Comparison of ENCODE assay signal across 10 cellular contexts in the genomic region with DNA sequence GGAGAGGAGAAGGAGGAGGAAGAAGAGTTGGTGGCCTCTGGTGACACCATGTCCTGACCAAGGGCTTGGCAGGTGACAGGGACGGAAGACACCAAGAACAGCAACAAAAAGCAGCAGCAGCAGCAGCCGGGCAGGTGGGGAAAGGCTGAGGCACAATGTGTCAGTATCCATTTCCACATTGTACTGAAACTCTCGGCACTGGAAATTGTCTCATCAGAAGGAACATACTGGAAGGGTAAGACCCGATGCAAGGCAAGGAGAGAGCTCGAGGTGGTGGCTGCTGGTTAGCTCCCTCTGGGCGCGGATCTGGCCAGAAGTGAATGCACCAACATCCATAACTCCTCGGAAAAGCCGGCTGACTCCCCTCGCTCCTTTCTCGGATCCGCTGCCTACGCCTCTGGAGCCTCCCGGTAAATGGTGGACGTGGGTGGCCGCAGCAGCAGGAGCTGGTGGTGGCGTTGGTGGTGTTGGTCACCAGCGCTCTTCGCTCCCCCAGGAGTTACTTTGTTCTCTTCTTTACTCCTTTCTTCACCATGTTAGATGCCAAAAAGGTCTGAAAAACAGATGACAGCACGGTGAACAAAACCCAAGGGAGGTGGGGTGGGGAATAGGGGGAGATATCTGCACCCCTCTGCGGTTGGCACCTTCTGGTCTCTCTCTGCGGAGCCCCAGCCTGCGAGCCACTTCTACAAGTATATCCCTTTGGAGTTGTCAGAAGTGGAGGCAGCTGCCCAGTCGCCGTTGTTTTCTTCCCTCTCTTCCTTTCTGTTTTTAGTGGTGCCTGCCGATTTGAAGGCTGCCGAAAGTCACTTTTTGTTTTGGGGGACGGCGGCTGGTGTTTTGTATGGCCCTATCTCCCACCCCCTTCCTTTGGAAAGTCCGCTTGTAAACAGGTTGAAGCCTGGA. TPM values are rescaled to one million over a fixed set of nuclear protein-coding genes. Genes with fewer than 3 reads are reported as not detected.
DNase-seq lines count a peak whose midpoint lies in the region; ATAC-seq and TF ChIP-seq lines count a peak whose summit lies in the region.
"Had no signal": no experiment of that assay in that cellular context is flagged by ENCODE, and none has a peak within 500 bp of the region (broad histone marks: within the 10 kb centered on the region; RNA-seq: fewer than 3 reads in every experiment).

No MANE protein-coding gene starts in this region.

- H3K27ac ChIP-seq in GM23338 (ENCODE audit: low read depth) (no peak overlapping the region), WERI-Rb-1 (no peak overlapping the region)

- no peak for TF ChIP-seq CTCF in GM23338 (conservative IDR thresholded peaks at IDR 0.05; ENCODE audit: low read depth in 2 of 2)
- no peak for TF ChIP-seq CTCF in WERI-Rb-1 (IDR thresholded peaks at IDR 0.05; ENCODE audit: low read depth, low read length)

- peaks cover 24% of the 10 kb centered on the region for H3K4me1 Mint-ChIP-seq in GM23338

- peak overlapping the region; percentile 75 for H3K4me3 ChIP-seq in GM23338
- peak overlapping the region; percentile 11 for H3K4me3 ChIP-seq in WERI-Rb-1 (ENCODE audit: low read depth, low read length)
- peak overlapping the region; percentile 57 for H3K4me3 ChIP-seq in iPS-11a (ENCODE audit: low read depth, low read length)
- H3K4me3 ChIP-seq in skeletal muscle cell (ENCODE audit: low read depth, low read length), result peak overlapping the region; percentile 45

- H3K9me3 Mint-ChIP-seq in GM23338, result peaks cover 2% of the 10 kb centered on the region; the same call in 2 of the 3 replicates

- peak overlapping the region; percentile 99 for H2AFZ ChIP-seq in GM23338

- H3K27ac Mint-ChIP-seq in GM23338, result no peak overlapping the region

- peak; percentile 45 for DNase-seq in GM23338 (ENCODE audit: low spot score)
- no peak for DNase-seq in WERI-Rb-1
- no peak for DNase-seq in skeletal muscle cell (ENCODE audit: low read depth)
- DNase-seq in GM19240 (ENCODE audit: insufficient read length, low spot score), result no peak
- no peak for DNase-seq in NCI-H2029 treated with DMSO at 0.1 percent for 48 hours (lab: John Stamatoyannopoulos, UW)
- no peak for DNase-seq in NCI-H774 (lab: John Stamatoyannopoulos, UW)

- H3K4me3 Mint-ChIP-seq in GM23338, result peak overlapping the region; percentile 83
- H3K4me3 Mint-ChIP-seq: central memory CD8-positive, alpha-beta T cell had no signal

- H3K27me3 ChIP-seq in GM23338 (ENCODE audit: insufficient read depth), result peaks cover 65% of the 10 kb centered on the region
- peaks cover 85% of the 10 kb centered on the region for H3K27me3 ChIP-seq in WERI-Rb-1 (ENCODE audit: insufficient read depth, low read depth, severe bottlenecking)

- peaks cover 5% of the 10 kb centered on the region for H3F3A ChIP-seq in GM23338 (replicated peaks; ENCODE audit: low read depth)

- peak; percentile 38 for ATAC-seq in GM23338
- ATAC-seq in GM21515 (IDR thresholded peaks at IDR 0.05; ENCODE audit: unreplicated experiment), result no peak

- H3K4me1 ChIP-seq in GM23338 (ENCODE audit: insufficient read depth), result peaks cover 30% of the 10 kb centered on the region

- H3K79me2 ChIP-seq in GM23338 (replicated peaks; ENCODE audit: insufficient read depth), result no peaks in the 10 kb centered on the region

- H3K9me3 ChIP-seq in WERI-Rb-1 (ENCODE audit: severe bottlenecking), result no peaks in the 10 kb centered on the region

- peak overlapping the region; percentile 91 for H3K4me2 ChIP-seq in GM23338

- H4K20me1 ChIP-seq in GM23338 (replicated peaks; ENCODE audit: insufficient read depth), result no peaks in the 10 kb centered on the region

- H3K36me3 ChIP-seq in GM23338 (ENCODE audit: insufficient read depth) (no peaks in the 10 kb centered on the region), WERI-Rb-1 (no peaks in the 10 kb centered on the region)

- H3K36me3 Mint-ChIP-seq in GM23338 (ENCODE audit: low read depth), result no peaks in the 10 kb centered on the region

- H3K9me2 ChIP-seq in GM23338 (ENCODE audit: insufficient read depth), result no peaks in the 10 kb centered on the region

- peaks cover 39% of the 10 kb centered on the region for H3K27me3 Mint-ChIP-seq in GM23338 (ENCODE audit: insufficient read depth, low read depth, poor library complexity)

TF ChIP-seq in GM23338, 12 proteins besides CTCF, POLR2A, EP300 and RAD21 (continues in another document):
- no peak for TF ChIP-seq ZNF331 (CRISPR knock-in tag; IDR thresholded peaks at IDR 0.05; ENCODE audit: low read depth)
- TF ChIP-seq EZH2phosphoT487 (IDR thresholded peaks at IDR 0.05; ENCODE audit: unreplicated experiment), result no peak
- TF ChIP-seq, protein P1, sequence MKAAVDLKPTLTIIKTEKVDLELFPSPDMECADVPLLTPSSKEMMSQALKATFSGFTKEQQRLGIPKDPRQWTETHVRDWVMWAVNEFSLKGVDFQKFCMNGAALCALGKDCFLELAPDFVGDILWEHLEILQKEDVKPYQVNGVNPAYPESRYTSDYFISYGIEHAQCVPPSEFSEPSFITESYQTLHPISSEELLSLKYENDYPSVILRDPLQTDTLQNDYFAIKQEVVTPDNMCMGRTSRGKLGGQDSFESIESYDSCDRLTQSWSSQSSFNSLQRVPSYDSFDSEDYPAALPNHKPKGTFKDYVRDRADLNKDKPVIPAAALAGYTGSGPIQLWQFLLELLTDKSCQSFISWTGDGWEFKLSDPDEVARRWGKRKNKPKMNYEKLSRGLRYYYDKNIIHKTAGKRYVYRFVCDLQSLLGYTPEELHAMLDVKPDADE (IDR thresholded peaks at IDR 0.05), result no peak
- no peak for TF ChIP-seq POLR2AphosphoS5 (IDR thresholded peaks at IDR 0.05; ENCODE audit: low read depth)
- no peak for TF ChIP-seq ZNF114 (CRISPR knock-in tag; IDR thresholded peaks at IDR 0.05)
- TF ChIP-seq EZH2 (IDR thresholded peaks at IDR 0.05; ENCODE audit: low read depth, unreplicated experiment), result no peak
- TF ChIP-seq, protein P2, sequence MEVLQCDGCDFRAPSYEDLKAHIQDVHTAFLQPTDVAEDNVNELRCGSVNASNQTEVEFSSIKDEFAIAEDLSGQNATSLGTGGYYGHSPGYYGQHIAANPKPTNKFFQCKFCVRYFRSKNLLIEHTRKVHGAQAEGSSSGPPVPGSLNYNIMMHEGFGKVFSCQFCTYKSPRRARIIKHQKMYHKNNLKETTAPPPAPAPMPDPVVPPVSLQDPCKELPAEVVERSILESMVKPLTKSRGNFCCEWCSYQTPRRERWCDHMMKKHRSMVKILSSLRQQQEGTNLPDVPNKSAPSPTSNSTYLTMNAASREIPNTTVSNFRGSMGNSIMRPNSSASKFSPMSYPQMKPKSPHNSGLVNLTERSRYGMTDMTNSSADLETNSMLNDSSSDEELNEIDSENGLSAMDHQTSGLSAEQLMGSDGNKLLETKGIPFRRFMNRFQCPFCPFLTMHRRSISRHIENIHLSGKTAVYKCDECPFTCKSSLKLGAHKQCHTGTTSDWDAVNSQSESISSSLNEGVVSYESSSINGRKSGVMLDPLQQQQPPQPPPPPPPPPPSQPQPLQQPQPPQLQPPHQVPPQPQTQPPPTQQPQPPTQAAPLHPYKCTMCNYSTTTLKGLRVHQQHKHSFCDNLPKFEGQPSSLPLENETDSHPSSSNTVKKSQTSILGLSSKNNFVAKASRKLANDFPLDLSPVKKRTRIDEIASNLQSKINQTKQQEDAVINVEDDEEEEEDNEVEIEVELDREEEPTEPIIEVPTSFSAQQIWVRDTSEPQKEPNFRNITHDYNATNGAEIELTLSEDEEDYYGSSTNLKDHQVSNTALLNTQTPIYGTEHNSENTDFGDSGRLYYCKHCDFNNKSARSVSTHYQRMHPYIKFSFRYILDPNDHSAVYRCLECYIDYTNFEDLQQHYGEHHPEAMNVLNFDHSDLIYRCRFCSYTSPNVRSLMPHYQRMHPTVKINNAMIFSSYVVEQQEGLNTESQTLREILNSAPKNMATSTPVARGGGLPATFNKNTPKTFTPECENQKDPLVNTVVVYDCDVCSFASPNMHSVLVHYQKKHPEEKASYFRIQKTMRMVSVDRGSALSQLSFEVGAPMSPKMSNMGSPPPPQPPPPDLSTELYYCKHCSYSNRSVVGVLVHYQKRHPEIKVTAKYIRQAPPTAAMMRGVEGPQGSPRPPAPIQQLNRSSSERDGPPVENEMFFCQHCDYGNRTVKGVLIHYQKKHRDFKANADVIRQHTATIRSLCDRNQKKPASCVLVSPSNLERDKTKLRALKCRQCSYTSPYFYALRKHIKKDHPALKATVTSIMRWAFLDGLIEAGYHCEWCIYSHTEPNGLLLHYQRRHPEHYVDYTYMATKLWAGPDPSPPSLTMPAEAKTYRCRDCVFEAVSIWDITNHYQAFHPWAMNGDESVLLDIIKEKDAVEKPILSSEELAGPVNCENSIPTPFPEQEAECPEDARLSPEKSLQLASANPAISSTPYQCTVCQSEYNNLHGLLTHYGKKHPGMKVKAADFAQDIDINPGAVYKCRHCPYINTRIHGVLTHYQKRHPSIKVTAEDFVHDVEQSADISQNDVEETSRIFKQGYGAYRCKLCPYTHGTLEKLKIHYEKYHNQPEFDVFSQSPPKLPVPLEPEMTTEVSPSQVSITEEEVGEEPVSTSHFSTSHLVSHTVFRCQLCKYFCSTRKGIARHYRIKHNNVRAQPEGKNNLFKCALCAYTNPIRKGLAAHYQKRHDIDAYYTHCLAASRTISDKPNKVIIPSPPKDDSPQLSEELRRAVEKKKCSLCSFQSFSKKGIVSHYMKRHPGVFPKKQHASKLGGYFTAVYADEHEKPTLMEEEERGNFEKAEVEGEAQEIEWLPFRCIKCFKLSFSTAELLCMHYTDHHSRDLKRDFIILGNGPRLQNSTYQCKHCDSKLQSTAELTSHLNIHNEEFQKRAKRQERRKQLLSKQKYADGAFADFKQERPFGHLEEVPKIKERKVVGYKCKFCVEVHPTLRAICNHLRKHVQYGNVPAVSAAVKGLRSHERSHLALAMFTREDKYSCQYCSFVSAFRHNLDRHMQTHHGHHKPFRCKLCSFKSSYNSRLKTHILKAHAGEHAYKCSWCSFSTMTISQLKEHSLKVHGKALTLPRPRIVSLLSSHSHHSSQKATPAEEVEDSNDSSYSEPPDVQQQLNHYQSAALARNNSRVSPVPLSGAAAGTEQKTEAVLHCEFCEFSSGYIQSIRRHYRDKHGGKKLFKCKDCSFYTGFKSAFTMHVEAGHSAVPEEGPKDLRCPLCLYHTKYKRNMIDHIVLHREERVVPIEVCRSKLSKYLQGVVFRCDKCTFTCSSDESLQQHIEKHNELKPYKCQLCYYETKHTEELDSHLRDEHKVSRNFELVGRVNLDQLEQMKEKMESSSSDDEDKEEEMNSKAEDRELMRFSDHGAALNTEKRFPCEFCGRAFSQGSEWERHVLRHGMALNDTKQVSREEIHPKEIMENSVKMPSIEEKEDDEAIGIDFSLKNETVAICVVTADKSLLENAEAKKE (CRISPR knock-in tag; IDR thresholded peaks at IDR 0.05), result no peak
- no peak for TF ChIP-seq CREB1 (CRISPR knock-in tag; IDR thresholded peaks at IDR 0.05; ENCODE audit: low read depth)
- no peak for TF ChIP-seq STAT1 (IDR thresholded peaks at IDR 0.05; ENCODE audit: unreplicated experiment)

RNA-seq across cellular contexts. Expression of a gene that starts 0.5 kb away (rescaled TPM):
- 0.24 TPM in 1 of 2 replicates, not detected in the other for total RNA-seq in GM23338 (2014; rRNA removed; shearing (Covaris generic))
- polyA plus RNA-seq in GM23338 (2016; fragmentation: Nextera tagmentation; extraction: Ambion mirVana), result 0.40 and 0.50 TPM in 2 replicates
- total RNA-seq: NCI-H460 had no signal

Comparison
In these comparisons a context has a peak if more than half of its experiments do, and no peak if none do; other contexts are left out.
1. H3K4me3 ChIP-seq: peak in every context shown above with its lines; median percentile 75 in GM23338; 57 in iPS-11a; 45 in skeletal muscle cell; 11 in WERI-Rb-1.